ENCODE assay signal across 8 cellular contexts in the genomic region with DNA sequence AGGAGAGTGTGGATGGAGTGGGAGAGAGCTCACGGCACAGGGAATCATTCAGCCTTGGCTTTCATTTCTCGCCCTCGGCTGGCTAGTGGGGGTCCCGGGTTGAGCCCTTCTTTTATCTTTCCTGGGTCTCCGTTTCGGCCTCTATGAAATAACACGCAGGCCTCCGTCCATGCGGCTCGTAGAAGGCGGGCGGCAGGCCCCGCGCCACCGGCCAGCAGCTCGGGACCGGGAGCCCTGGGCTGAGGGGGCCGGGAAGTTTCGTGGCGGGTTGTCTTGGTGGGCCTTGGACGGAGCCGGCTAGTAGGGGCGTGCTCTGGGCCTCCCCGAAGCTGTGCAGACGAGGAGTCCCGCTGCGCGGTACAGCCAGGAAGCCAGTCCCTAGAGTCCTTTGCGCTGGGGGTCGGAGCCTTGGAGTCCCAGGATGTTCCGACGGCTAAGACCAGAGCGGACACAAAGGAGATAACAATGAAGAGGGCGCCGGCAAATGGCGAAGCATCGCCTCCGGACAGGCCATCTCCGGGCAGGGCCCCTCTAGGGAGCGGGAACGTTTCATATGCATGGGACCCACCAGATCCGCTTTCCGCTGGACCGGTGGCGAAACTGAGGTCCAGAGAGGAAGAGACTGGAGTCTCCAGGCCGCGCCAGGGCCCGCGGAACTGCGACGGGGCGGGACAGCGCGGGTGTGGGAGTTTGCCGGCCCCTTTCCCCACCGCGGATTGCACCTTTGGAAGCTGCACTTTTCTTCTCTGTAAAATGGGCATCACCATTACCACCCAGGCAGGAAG. TPM values are rescaled to one million over a fixed set of nuclear protein-coding genes. Genes with fewer than 3 reads are reported as not detected.
DNase-seq lines count a peak whose midpoint lies in the region; ATAC-seq, FAIRE-seq and TF ChIP-seq lines count a peak whose summit lies in the region.

No MANE protein-coding gene starts in this region.

- H3K27me3 Mint-ChIP-seq in IgD-negative memory B cell = peaks cover 44% of the 10 kb centered on the region
- peaks cover 88% of the 10 kb centered on the region for H3K27me3 Mint-ChIP-seq in nephron (ENCODE audit: low read depth)

- H3K36me3 Mint-ChIP-seq in IgD-negative memory B cell (peaks cover 2% of the 10 kb centered on the region), nephron (ENCODE audit: low read depth) (no peaks in the 10 kb centered on the region)

- H3K27ac Mint-ChIP-seq in IgD-negative memory B cell (peak overlapping the region in 2 of 3 donors; percentile 88 to 98), nephron (no peak overlapping the region)

- ATAC-seq in GM18498 (IDR thresholded peaks at IDR 0.05; ENCODE audit: unreplicated experiment) (no peak), GM21390 (IDR thresholded peaks at IDR 0.05; ENCODE audit: unreplicated experiment) (no peak), HG03039 (IDR thresholded peaks at IDR 0.05; ENCODE audit: unreplicated experiment) (no peak)

- peaks cover 28% of the 10 kb centered on the region for H3K4me1 ChIP-seq in ectodermal cell (ENCODE audit: control insufficient read depth, insufficient read depth, low read length)

- POLR2A ChIA-PET in BJ (lab: Charles Lee) = no interaction called here

- H3K27me3 ChIP-seq in BJ (ENCODE audit: control insufficient read depth, insufficient read depth, low read length) (peaks cover 54% of the 10 kb centered on the region), ectodermal cell (ENCODE audit: control insufficient read depth, insufficient read depth, low read length, poor library complexity, severe bottlenecking) (peaks cover 86% of the 10 kb centered on the region)

- FAIRE-seq in D721Med (lab: Jason Lieb, UNC) = no peak

- peak overlapping the region; percentile 73 to 91 (median 85) for H3K4me3 Mint-ChIP-seq in IgD-negative memory B cell
- H3K4me3 Mint-ChIP-seq in nephron = peak overlapping the region; percentile 80 to 83 (median 82)

- 2% methylated on average over 57 of the region's 57 CpGs for WGBS in ectodermal cell, 2 experiments

- H3K4me1 Mint-ChIP-seq in IgD-negative memory B cell (peaks cover 17 to 44% (median 26%) of the 10 kb centered on the region in 3 donors), nephron (peaks cover 53% of the 10 kb centered on the region)

- DNase-seq in BJ (ENCODE audit: low read depth) = no peak
- DNase-seq in D721Med (ENCODE audit: insufficient read length, low spot score) = no peak

- CTCF ChIA-PET in BJ (lab: Yijun Ruan, JAX) = interaction anchor here (0.6 to 4.6 kb wide), 15 partner anchors 9 to 1240 kb away, joined by 3 to 54 read pairs (median 4); no protein-coding TSS in a partner anchor

- H3K27ac ChIP-seq in ectodermal cell (ENCODE audit: insufficient read depth, low read depth, low read length, poor library complexity, severe bottlenecking) = no peak overlapping the region

- no peaks in the 10 kb centered on the region for H3K36me3 ChIP-seq in BJ (ENCODE audit: control insufficient read depth, insufficient read depth, low read length)
- no peaks in the 10 kb centered on the region for H3K36me3 ChIP-seq in ectodermal cell (ENCODE audit: control insufficient read depth, insufficient read depth, low read length)

- peak overlapping the region; percentile 19 for H3K4me3 ChIP-seq in BJ (ENCODE audit: low read depth, low read length)
- H3K4me3 ChIP-seq in ectodermal cell (ENCODE audit: insufficient read depth, low read depth, low read length) = peak overlapping the region; percentile 31

- peaks cover 0 to 4% (median 0%) of the 10 kb centered on the region in 3 donors for H3K9me3 Mint-ChIP-seq in IgD-negative memory B cell
- no peaks in the 10 kb centered on the region for H3K9me3 Mint-ChIP-seq in nephron

- H3K9me3 ChIP-seq in ectodermal cell (ENCODE audit: control insufficient read depth, low read length) = no peaks in the 10 kb centered on the region

- TF ChIP-seq CTCF in BJ (IDR thresholded peaks at IDR 0.05; ENCODE audit: insufficient read depth, low read depth, low read length) (no peak), nephron (IDR thresholded peaks at IDR 0.05; ENCODE audit: unreplicated experiment in 3 of 3) (no peak), D721Med (IDR thresholded peaks at IDR 0.05; ENCODE audit: insufficient read depth, missing control alignments) (no peak)

RNA-seq across cellular contexts. Expression of gene RNU6-1, which starts 4.3 kb away (rescaled TPM):
- not detected in 2 replicates for polyA plus RNA-seq in BJ (2011; rRNA removed)
- not detected in 2 replicates for polyA minus RNA-seq in BJ (2011; rRNA and poly(A)+ RNA removed)
- polyA plus RNA-seq in IgD-negative memory B cell = not detected
- polyA plus RNA-seq in ectodermal cell (2013, experiment 1 of 4) = 5,588 TPM
- polyA plus RNA-seq in ectodermal cell (2013, experiment 2 of 4) = 5,705 TPM
- under 0.01 TPM for polyA plus RNA-seq in ectodermal cell (2013, experiment 3 of 4)
- under 0.01 TPM for polyA plus RNA-seq in ectodermal cell (2013, experiment 4 of 4)

RNA-seq across cellular contexts. Expression of gene SKOR1, which starts 10.2 kb away (rescaled TPM):
- polyA plus RNA-seq in BJ (2011; rRNA removed) = 0.02 TPM in 1 of 2 replicates, not detected in the other
- polyA minus RNA-seq in BJ (2011; rRNA and poly(A)+ RNA removed) = 0.14 TPM in 1 of 2 replicates, not detected in the other
- polyA plus RNA-seq in IgD-negative memory B cell = not detected
- polyA plus RNA-seq in ectodermal cell (2013, experiment 1 of 4) = 0.24 TPM
- polyA plus RNA-seq in ectodermal cell (2013, experiment 2 of 4) = 0.39 TPM
- polyA plus RNA-seq in ectodermal cell (2013, experiment 3 of 4) = 0.32 TPM
- polyA plus RNA-seq in ectodermal cell (2013, experiment 4 of 4) = 0.41 TPM

Comparison
In these comparisons a context has a peak if more than half of its experiments do, and no peak if none do; other contexts are left out.
1. H3K27ac Mint-ChIP-seq: peak in IgD-negative memory B cell (2 of 3); none in nephron (0 of 3).